Comparison of ENCODE assay signal across 1 cellular context in genomic region chr4:138310498-138310897, GRCh38.
TF ChIP-seq lines count a peak whose summit lies in the region.

No MANE protein-coding gene starts in this region.

TF ChIP-seq in K562, 482 proteins besides CTCF, POLR2A, EP300 and RAD21 (continued from another document):
- TF ChIP-seq, protein P1, sequence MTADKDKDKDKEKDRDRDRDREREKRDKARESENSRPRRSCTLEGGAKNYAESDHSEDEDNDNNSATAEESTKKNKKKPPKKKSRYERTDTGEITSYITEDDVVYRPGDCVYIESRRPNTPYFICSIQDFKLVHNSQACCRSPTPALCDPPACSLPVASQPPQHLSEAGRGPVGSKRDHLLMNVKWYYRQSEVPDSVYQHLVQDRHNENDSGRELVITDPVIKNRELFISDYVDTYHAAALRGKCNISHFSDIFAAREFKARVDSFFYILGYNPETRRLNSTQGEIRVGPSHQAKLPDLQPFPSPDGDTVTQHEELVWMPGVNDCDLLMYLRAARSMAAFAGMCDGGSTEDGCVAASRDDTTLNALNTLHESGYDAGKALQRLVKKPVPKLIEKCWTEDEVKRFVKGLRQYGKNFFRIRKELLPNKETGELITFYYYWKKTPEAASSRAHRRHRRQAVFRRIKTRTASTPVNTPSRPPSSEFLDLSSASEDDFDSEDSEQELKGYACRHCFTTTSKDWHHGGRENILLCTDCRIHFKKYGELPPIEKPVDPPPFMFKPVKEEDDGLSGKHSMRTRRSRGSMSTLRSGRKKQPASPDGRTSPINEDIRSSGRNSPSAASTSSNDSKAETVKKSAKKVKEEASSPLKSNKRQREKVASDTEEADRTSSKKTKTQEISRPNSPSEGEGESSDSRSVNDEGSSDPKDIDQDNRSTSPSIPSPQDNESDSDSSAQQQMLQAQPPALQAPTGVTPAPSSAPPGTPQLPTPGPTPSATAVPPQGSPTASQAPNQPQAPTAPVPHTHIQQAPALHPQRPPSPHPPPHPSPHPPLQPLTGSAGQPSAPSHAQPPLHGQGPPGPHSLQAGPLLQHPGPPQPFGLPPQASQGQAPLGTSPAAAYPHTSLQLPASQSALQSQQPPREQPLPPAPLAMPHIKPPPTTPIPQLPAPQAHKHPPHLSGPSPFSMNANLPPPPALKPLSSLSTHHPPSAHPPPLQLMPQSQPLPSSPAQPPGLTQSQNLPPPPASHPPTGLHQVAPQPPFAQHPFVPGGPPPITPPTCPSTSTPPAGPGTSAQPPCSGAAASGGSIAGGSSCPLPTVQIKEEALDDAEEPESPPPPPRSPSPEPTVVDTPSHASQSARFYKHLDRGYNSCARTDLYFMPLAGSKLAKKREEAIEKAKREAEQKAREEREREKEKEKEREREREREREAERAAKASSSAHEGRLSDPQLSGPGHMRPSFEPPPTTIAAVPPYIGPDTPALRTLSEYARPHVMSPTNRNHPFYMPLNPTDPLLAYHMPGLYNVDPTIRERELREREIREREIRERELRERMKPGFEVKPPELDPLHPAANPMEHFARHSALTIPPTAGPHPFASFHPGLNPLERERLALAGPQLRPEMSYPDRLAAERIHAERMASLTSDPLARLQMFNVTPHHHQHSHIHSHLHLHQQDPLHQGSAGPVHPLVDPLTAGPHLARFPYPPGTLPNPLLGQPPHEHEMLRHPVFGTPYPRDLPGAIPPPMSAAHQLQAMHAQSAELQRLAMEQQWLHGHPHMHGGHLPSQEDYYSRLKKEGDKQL (CRISPR knock-in tag; IDR thresholded peaks at IDR 0.05; ENCODE audit: borderline replicate concordance): no peak
- TF ChIP-seq PTBP1 (IDR thresholded peaks at IDR 0.05; ENCODE audit: low read depth, low read length): no peak
- no peak for TF ChIP-seq ARID2 (IDR thresholded peaks at IDR 0.05)
